19 cellular contexts compared by ENCODE assay signal in genomic region chr1:171507435-171507834, GRCh38. TPM values are rescaled to one million over a fixed set of nuclear protein-coding genes. Genes with fewer than 3 reads are reported as not detected.
DNase-seq lines count a peak whose midpoint lies in the region; ATAC-seq, FAIRE-seq and TF ChIP-seq lines count a peak whose summit lies in the region.
"Had no signal": no experiment of that assay in that cellular context is flagged by ENCODE, and none has a peak within 500 bp of the region (broad histone marks: within the 10 kb centered on the region; RNA-seq: fewer than 3 reads in every experiment).

No MANE protein-coding gene starts in this region.

- intact Hi-C loops in activated naive CD4-positive, alpha-beta T cell treated with anti-CD3 and anti-CD28 coated beads for 36 hours (cut with micrococcal nuclease) = no loop called here
- intact Hi-C loops in K562 (cut with micrococcal nuclease) = no loop called here

- TF ChIP-seq EP300 in K562 (IDR thresholded peaks at IDR 0.05; ENCODE audit: low read length) = no peak

- TF ChIP-seq RAD21 in K562 (CRISPR knock-in tag; conservative IDR thresholded peaks at IDR 0.05 in 1 of 2, IDR thresholded peaks at IDR 0.05 in 1 of 2) = no peak

- H3K27ac ChIP-seq in K562 (ENCODE audit: extremely low read depth, low read depth, low read length) = no peak overlapping the region
- H3K27ac ChIP-seq: GM23248, thoracic aorta had no signal

- H3K9me1 ChIP-seq in K562 (ENCODE audit: control insufficient read depth, insufficient read depth, low read length) = no peaks in the 10 kb centered on the region

- ATAC-seq in HG02610 (IDR thresholded peaks at IDR 0.05; ENCODE audit: unreplicated experiment) = peak; percentile 48
- peak; percentile 14 for ATAC-seq in K562
- ATAC-seq in HG03045 (IDR thresholded peaks at IDR 0.05; ENCODE audit: unreplicated experiment) = no peak
- no peak for ATAC-seq in GM21381 (IDR thresholded peaks at IDR 0.05; ENCODE audit: unreplicated experiment)
- ATAC-seq: left cardiac atrium had no signal

- WGBS in K562 (ENCODE audit: insufficient coverage, low coverage, missing lambda C conversion rate) = 81% methylated on average over 4 of the region's 4 CpGs

- CTCF ChIA-PET in activated naive CD4-positive, alpha-beta T cell treated with anti-CD3 and anti-CD28 coated beads for 36 hours (lab: Charles Lee) = interaction anchor here (1.9 kb wide), 1 partner anchor 22 kb away, joined by 10 read pairs; the partner anchor contains the start of gene PRRC2C
- CTCF ChIA-PET in K562 (lab: Yijun Ruan, JAX; ENCODE audit: low intra/inter-chr PET ratio) = no interaction called here

- no peak for DNase-seq in activated naive CD4-positive, alpha-beta T cell treated with anti-CD3 and anti-CD28 coated beads for 36 hours
- DNase-seq in activated naive CD4-positive, alpha-beta T cell treated with anti-CD3 and anti-CD28 coated beads, Interleukin-2, amount 50 U/mL, for 16 hours = no peak
- no peak for DNase-seq in K562 (ENCODE audit: extremely low read depth in 1 of 4, low spot score in 3 of 4)
- DNase-seq in renal cortical epithelial cell (ENCODE audit: low read depth) = peak; percentile 49
- DNase-seq in NCI-H345 (lab: John Stamatoyannopoulos, UW) = no peak
- DNase-seq: ACHN; dermis blood vessel endothelial cell; GM23248; hippocampal formation; left cardiac atrium; MV-4-11; NCI-H2107; NCI-H774; stimulated activated CD4-positive, alpha-beta T cell treated with anti-CD3 and anti-CD28 coated beads, Interleukin-15, amount 100 ng/mL, for 24 hours; SW 1271 had no signal

- no peak for FAIRE-seq in K562 (lab: Jason Lieb, UNC)

- peak overlapping the region; percentile 67 for H3K27ac Mint-ChIP-seq in activated naive CD4-positive, alpha-beta T cell treated with anti-CD3 and anti-CD28 coated beads for 36 hours

- no peak overlapping the region for H3K4me3 Mint-ChIP-seq in activated naive CD4-positive, alpha-beta T cell treated with anti-CD3 and anti-CD28 coated beads for 36 hours

- H3K27me3 ChIP-seq in K562 (ENCODE audit: control insufficient read depth in 2 of 2, insufficient read depth in 2 of 2, low read length in 2 of 2) = no peaks in the 10 kb centered on the region

- TF ChIP-seq POLR2A in K562 (conservative IDR thresholded peaks at IDR 0.05) = no peak

- POLR2A ChIA-PET in K562 (lab: Yijun Ruan, JAX) = interaction anchor here (0.8 to 1.7 kb wide), 3 partner anchors 10 to 21 kb away, joined by 3 to 5 read pairs (median 3); no protein-coding TSS in a partner anchor

- peaks cover 42% of the 10 kb centered on the region for H4K20me1 ChIP-seq in K562 (replicated peaks; ENCODE audit: control insufficient read depth, insufficient read depth, low read length)

- in situ Hi-C loops in K562 (cut with MboI) = no loop called here

- no peak overlapping the region for H3K4me2 ChIP-seq in K562 (ENCODE audit: insufficient read depth, low read length)

- no peak overlapping the region for H3K9ac ChIP-seq in K562 (ENCODE audit: insufficient read depth in 1 of 2, low read depth in 2 of 2, low read length in 2 of 2)
- H3K9ac ChIP-seq: GM23248 had no signal

- H3K9me3 Mint-ChIP-seq in activated naive CD4-positive, alpha-beta T cell treated with anti-CD3 and anti-CD28 coated beads for 36 hours = peaks cover 2% of the 10 kb centered on the region

- no peaks in the 10 kb centered on the region for H3K9me3 ChIP-seq in K562 (replicated peaks; ENCODE audit: control insufficient read depth, insufficient read depth, low read depth, low read length)
- H3K9me3 ChIP-seq: thoracic aorta had no signal

- H3K79me2 ChIP-seq in K562 (ENCODE audit: control insufficient read depth, insufficient read depth, low read length) = peaks cover 100% of the 10 kb centered on the region

- peaks cover 13% of the 10 kb centered on the region; the same call in 2 of the 3 replicates for H3K36me3 ChIP-seq in K562 (ENCODE audit: control insufficient read depth, insufficient read depth, low read length)
- H3K36me3 ChIP-seq: thoracic aorta had no signal

- BruUV-seq in K562 (replicated peaks; lab: Mats Ljungman, UMichigan) = no TSS peak

- TF ChIP-seq CTCF in K562 (IDR thresholded peaks at IDR 0.05 in 2 of 3, conservative IDR thresholded peaks at IDR 0.05 in 1 of 3; ENCODE audit: insufficient read depth in 2 of 3, low read depth in 1 of 3, low read length in 3 of 3) = no peak

- H3K4me3 ChIP-seq in K562 = no peak overlapping the region
- H3K4me3 ChIP-seq: GM23248, thoracic aorta had no signal

- H2AFZ ChIP-seq in K562 (ENCODE audit: low read depth, low read length) = no peak overlapping the region
- H2AFZ ChIP-seq: GM23248 had no signal

- peaks cover 20% of the 10 kb centered on the region for H3K36me3 Mint-ChIP-seq in activated naive CD4-positive, alpha-beta T cell treated with anti-CD3 and anti-CD28 coated beads for 36 hours (ENCODE audit: low read depth)

- peaks cover 94% of the 10 kb centered on the region for H3K4me1 Mint-ChIP-seq in activated naive CD4-positive, alpha-beta T cell treated with anti-CD3 and anti-CD28 coated beads for 36 hours (ENCODE audit: low read depth)

- peaks cover 0 to 3% of the 10 kb centered on the region in 2 experiments; a peak in 2 of 5 replicates for H3K4me1 ChIP-seq in K562 (replicated peaks in 1 of 2; ENCODE audit: control insufficient read depth in 2 of 2, insufficient read depth in 2 of 2, low read length in 2 of 2)

- no peaks in the 10 kb centered on the region for H3K27me3 Mint-ChIP-seq in activated naive CD4-positive, alpha-beta T cell treated with anti-CD3 and anti-CD28 coated beads for 36 hours (ENCODE audit: low read depth)

TF ChIP-seq in K562, 482 proteins besides CTCF, POLR2A, EP300 and RAD21:
- TF ChIP-seq NUFIP1 (IDR thresholded peaks at IDR 0.05; ENCODE audit: partially characterized antibody) = no peak

RNA-seq across cellular contexts. Expression of gene PRRC2C, which starts 22.1 kb away (rescaled TPM):
- total RNA-seq in activated naive CD4-positive, alpha-beta T cell treated with anti-CD3 and anti-CD28 coated beads for 36 hours = 100 to 1,000 TPM; 199 to 206 TPM
- total RNA-seq in K562 (2011; cell fraction: chromatin; rRNA removed; ENCODE audit: low replicate concordance) = 76.1 and 296 TPM in 2 replicates
- total RNA-seq in K562 (2011; cell fraction: nucleolus; rRNA removed) = 45.2 and 70.9 TPM in 2 replicates
- total RNA-seq in K562 (2011; cell fraction: nucleoplasm; rRNA removed) = 123 and 188 TPM in 2 replicates
- total RNA-seq in K562 (2014; rRNA removed) (69.5 and 76.7 TPM in 2 replicates), K562 (2014; rRNA removed; fragmentation: Illumina TruSeq; extraction: Trizol) (89.2 and 102 TPM in 2 replicates), K562 (2015; rRNA removed; fragmentation: Illumina TruSeq; extraction: Trizol) (105 and 107 TPM in 2 replicates), K562 (2021) (218 and 237 TPM in 2 replicates), renal cortical epithelial cell (37.2 and 145 TPM in 2 replicates)
- polyA plus RNA-seq in K562 (2011; rRNA removed) (101 and 108 TPM in 2 replicates), K562 (2014; fragmentation: Illumina TruSeq; extraction: Trizol) (164 and 206 TPM in 2 replicates), K562 (2014; fragmentation: Nextera tagmentation; extraction: Ambion mirVana) (10 to 100 TPM; 61.9 to 93.0 TPM), K562 (2014; rRNA removed) (108 and 114 TPM in 2 replicates)
- 105 and 130 TPM in 2 replicates for polyA plus RNA-seq in K562 (2011; cell fraction: cytosol; rRNA removed)
- 134 and 156 TPM in 2 replicates for polyA plus RNA-seq in K562 (2011; cell fraction: nucleus; rRNA removed)
- 85.6 and 96.6 TPM in 2 replicates for polyA plus RNA-seq in K562 (2012)
- polyA minus RNA-seq in K562 (2011; rRNA and poly(A)+ RNA removed) = 135 and 143 TPM in 2 replicates
- polyA minus RNA-seq in K562 (2011; cell fraction: cytosol; rRNA and poly(A)+ RNA removed) = 137 and 143 TPM in 2 replicates
- polyA minus RNA-seq in K562 (2011; cell fraction: nucleus; rRNA and poly(A)+ RNA removed) = 50.5 and 95.9 TPM in 2 replicates

Comparison
In these comparisons a context has a peak if more than half of its experiments do, and no peak if none do; other contexts are left out.
1. ATAC-seq: peak in HG02610 (single experiment) and K562 (single experiment); none in HG03045 (single experiment) and GM21381 (single experiment).